1 cellular context compared by ENCODE assay signal in genomic region chr1:2290595-2291510, GRCh38.
TF ChIP-seq lines count a peak whose summit lies in the region.

No MANE protein-coding gene starts in this region.

TF ChIP-seq in K562, 482 proteins besides CTCF, POLR2A, EP300 and RAD21 (continued from another document and continues in another):
- TF ChIP-seq POLR3A (IDR thresholded peaks at IDR 0.05; ENCODE audit: borderline replicate concordance, extremely low read depth, insufficient read depth, insufficient read length) (no peak), L3MBTL2 (IDR thresholded peaks at IDR 0.05) (0 out of 2 replicates have a peak, but pooled peaks have one; percentile 10), ZNF23 (CRISPR knock-in tag; IDR thresholded peaks at IDR 0.05) (no peak), HDAC1 (IDR thresholded peaks at IDR 0.05) (peak in 1 of 2 experiments; percentile 34; a peak in 1 of 4 replicates), POLR2H (tag; IDR thresholded peaks at IDR 0.05; ENCODE audit: low read depth) (no peak), CREB1 (IDR thresholded peaks at IDR 0.05) (no peak), CREB1 (CRISPR knock-in tag; IDR thresholded peaks at IDR 0.05) (no peak), SMAD4 (CRISPR knock-in tag; conservative IDR thresholded peaks at IDR 0.05) (peak; percentile 55), RCOR1 (IDR thresholded peaks at IDR 0.05; ENCODE audit: borderline replicate concordance in 1 of 2, low read depth in 2 of 2, low read length in 2 of 2) (peak in 1 of 2 experiments; percentile 57; a peak in 2 of 4 replicates), ZBTB2 (IDR thresholded peaks at IDR 0.05) (no peak), ZNF444 (CRISPR knock-in tag; IDR thresholded peaks at IDR 0.05) (no peak), ZBTB12 (CRISPR knock-in tag; IDR thresholded peaks at IDR 0.05) (peak; percentile 13; the same call in 1 of the 2 replicates), NEUROD1 (IDR thresholded peaks at IDR 0.05; ENCODE audit: borderline replicate concordance, low read depth, low read length, partially characterized antibody) (peak; percentile 25), NFYB (IDR thresholded peaks at IDR 0.05; ENCODE audit: extremely low read depth, insufficient read length) (no peak), SMC3 (conservative IDR thresholded peaks at IDR 0.05; ENCODE audit: insufficient read depth, low read depth, low read length) (no peak), ATF1 (CRISPR knock-in tag; IDR thresholded peaks at IDR 0.05) (no peak), ATF1 (tag; IDR thresholded peaks at IDR 0.05) (no peak), SMARCA4 (IDR thresholded peaks at IDR 0.05) (peak; percentile 61; the same call in 1 of the 2 replicates), GTF2E2 (tag; IDR thresholded peaks at IDR 0.05) (no peak), RNF2 (IDR thresholded peaks at IDR 0.05) (peak; percentile 76; the same call in 1 of the 2 replicates), RBM17 (IDR thresholded peaks at IDR 0.05; ENCODE audit: borderline replicate concordance, low read depth, low read length) (no peak), VEZF1 (CRISPR knock-in tag; IDR thresholded peaks at IDR 0.05) (peak; percentile 60), SAFB (IDR thresholded peaks at IDR 0.05; ENCODE audit: borderline replicate concordance, low read depth, low read length) (no peak), CEBPG (CRISPR knock-in tag; IDR thresholded peaks at IDR 0.05) (peak; percentile 58; the same call in 1 of the 2 replicates), CEBPG (tag; conservative IDR thresholded peaks at IDR 0.05 in 1 of 2, IDR thresholded peaks at IDR 0.05 in 1 of 2) (peak in 1 of 2 experiments; percentile 44; a peak in 1 of 4 replicates), ATF7 (IDR thresholded peaks at IDR 0.05) (0 out of 2 replicates have a peak, but pooled peaks have one; percentile 25), ZNF133 (CRISPR knock-in tag; IDR thresholded peaks at IDR 0.05) (no peak), YY1 (IDR thresholded peaks at IDR 0.05; ENCODE audit: borderline replicate concordance in 1 of 3, control insufficient read depth in 1 of 3, extremely low read depth in 1 of 3, insufficient read depth in 3 of 3, insufficient read length in 1 of 3, insufficient replicate concordance in 2 of 3, low read depth in 1 of 3, low read length in 2 of 3) (peak in 2 of 3 experiments; percentile 76 to 91), TAF7 (tag; IDR thresholded peaks at IDR 0.05) (no peak), NR1H2 (CRISPR knock-in tag; IDR thresholded peaks at IDR 0.05) (no peak), NRF1 (conservative IDR thresholded peaks at IDR 0.05 in 1 of 2, IDR thresholded peaks at IDR 0.05 in 1 of 2) (0 out of 4 replicates have a peak, but pooled peaks of 1 of the 2 experiments have one; percentile 12), CCAR2 (IDR thresholded peaks at IDR 0.05; ENCODE audit: low read depth, low read length) (no peak), SMARCB1 (IDR thresholded peaks at IDR 0.05; ENCODE audit: insufficient read length, low read depth) (no peak), ELF4 (CRISPR knock-in tag; IDR thresholded peaks at IDR 0.05) (0 out of 2 replicates have a peak, but pooled peaks have one; percentile 48), MAFK (IDR thresholded peaks at IDR 0.05; ENCODE audit: low read length) (0 out of 2 replicates have a peak, but pooled peaks have one; percentile 13), PML (IDR thresholded peaks at IDR 0.05; ENCODE audit: low read length) (no peak; the same call in 1 of the 2 replicates), CCNT2 (IDR thresholded peaks at IDR 0.05; ENCODE audit: borderline replicate concordance, extremely low read depth, insufficient read length, low read depth, low read length) (no peak), BRF1 (IDR thresholded peaks at IDR 0.05; ENCODE audit: borderline replicate concordance, extremely low read depth, insufficient read length) (no peak), ZNF324 (CRISPR knock-in tag; IDR thresholded peaks at IDR 0.05) (no peak), DMBX1 (CRISPR knock-in tag; IDR thresholded peaks at IDR 0.05; ENCODE audit: borderline replicate concordance) (no peak), THRB (CRISPR knock-in tag; conservative IDR thresholded peaks at IDR 0.05) (no peak)
- TF ChIP-seq, protein P1, sequence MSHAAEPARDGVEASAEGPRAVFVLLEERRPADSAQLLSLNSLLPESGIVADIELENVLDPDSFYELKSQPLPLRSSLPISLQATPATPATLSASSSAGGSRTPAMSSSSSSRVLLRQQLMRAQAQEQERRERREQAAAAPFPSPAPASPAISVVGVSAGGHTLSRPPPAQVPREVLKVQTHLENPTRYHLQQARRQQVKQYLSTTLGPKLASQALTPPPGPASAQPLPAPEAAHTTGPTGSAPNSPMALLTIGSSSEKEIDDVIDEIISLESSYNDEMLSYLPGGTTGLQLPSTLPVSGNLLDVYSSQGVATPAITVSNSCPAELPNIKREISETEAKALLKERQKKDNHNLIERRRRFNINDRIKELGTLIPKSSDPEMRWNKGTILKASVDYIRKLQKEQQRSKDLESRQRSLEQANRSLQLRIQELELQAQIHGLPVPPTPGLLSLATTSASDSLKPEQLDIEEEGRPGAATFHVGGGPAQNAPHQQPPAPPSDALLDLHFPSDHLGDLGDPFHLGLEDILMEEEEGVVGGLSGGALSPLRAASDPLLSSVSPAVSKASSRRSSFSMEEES (CRISPR knock-in tag; IDR thresholded peaks at IDR 0.05) = no peak
- TF ChIP-seq, protein P2, sequence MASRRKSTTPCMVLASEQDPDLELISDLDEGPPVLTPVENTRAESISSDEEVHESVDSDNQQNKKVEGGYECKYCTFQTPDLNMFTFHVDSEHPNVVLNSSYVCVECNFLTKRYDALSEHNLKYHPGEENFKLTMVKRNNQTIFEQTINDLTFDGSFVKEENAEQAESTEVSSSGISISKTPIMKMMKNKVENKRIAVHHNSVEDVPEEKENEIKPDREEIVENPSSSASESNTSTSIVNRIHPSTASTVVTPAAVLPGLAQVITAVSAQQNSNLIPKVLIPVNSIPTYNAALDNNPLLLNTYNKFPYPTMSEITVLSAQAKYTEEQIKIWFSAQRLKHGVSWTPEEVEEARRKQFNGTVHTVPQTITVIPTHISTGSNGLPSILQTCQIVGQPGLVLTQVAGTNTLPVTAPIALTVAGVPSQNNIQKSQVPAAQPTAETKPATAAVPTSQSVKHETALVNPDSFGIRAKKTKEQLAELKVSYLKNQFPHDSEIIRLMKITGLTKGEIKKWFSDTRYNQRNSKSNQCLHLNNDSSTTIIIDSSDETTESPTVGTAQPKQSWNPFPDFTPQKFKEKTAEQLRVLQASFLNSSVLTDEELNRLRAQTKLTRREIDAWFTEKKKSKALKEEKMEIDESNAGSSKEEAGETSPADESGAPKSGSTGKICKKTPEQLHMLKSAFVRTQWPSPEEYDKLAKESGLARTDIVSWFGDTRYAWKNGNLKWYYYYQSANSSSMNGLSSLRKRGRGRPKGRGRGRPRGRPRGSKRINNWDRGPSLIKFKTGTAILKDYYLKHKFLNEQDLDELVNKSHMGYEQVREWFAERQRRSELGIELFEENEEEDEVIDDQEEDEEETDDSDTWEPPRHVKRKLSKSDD (conservative IDR thresholded peaks at IDR 0.05; ENCODE audit: low read length) = no peak
- TF ChIP-seq, protein P3, sequence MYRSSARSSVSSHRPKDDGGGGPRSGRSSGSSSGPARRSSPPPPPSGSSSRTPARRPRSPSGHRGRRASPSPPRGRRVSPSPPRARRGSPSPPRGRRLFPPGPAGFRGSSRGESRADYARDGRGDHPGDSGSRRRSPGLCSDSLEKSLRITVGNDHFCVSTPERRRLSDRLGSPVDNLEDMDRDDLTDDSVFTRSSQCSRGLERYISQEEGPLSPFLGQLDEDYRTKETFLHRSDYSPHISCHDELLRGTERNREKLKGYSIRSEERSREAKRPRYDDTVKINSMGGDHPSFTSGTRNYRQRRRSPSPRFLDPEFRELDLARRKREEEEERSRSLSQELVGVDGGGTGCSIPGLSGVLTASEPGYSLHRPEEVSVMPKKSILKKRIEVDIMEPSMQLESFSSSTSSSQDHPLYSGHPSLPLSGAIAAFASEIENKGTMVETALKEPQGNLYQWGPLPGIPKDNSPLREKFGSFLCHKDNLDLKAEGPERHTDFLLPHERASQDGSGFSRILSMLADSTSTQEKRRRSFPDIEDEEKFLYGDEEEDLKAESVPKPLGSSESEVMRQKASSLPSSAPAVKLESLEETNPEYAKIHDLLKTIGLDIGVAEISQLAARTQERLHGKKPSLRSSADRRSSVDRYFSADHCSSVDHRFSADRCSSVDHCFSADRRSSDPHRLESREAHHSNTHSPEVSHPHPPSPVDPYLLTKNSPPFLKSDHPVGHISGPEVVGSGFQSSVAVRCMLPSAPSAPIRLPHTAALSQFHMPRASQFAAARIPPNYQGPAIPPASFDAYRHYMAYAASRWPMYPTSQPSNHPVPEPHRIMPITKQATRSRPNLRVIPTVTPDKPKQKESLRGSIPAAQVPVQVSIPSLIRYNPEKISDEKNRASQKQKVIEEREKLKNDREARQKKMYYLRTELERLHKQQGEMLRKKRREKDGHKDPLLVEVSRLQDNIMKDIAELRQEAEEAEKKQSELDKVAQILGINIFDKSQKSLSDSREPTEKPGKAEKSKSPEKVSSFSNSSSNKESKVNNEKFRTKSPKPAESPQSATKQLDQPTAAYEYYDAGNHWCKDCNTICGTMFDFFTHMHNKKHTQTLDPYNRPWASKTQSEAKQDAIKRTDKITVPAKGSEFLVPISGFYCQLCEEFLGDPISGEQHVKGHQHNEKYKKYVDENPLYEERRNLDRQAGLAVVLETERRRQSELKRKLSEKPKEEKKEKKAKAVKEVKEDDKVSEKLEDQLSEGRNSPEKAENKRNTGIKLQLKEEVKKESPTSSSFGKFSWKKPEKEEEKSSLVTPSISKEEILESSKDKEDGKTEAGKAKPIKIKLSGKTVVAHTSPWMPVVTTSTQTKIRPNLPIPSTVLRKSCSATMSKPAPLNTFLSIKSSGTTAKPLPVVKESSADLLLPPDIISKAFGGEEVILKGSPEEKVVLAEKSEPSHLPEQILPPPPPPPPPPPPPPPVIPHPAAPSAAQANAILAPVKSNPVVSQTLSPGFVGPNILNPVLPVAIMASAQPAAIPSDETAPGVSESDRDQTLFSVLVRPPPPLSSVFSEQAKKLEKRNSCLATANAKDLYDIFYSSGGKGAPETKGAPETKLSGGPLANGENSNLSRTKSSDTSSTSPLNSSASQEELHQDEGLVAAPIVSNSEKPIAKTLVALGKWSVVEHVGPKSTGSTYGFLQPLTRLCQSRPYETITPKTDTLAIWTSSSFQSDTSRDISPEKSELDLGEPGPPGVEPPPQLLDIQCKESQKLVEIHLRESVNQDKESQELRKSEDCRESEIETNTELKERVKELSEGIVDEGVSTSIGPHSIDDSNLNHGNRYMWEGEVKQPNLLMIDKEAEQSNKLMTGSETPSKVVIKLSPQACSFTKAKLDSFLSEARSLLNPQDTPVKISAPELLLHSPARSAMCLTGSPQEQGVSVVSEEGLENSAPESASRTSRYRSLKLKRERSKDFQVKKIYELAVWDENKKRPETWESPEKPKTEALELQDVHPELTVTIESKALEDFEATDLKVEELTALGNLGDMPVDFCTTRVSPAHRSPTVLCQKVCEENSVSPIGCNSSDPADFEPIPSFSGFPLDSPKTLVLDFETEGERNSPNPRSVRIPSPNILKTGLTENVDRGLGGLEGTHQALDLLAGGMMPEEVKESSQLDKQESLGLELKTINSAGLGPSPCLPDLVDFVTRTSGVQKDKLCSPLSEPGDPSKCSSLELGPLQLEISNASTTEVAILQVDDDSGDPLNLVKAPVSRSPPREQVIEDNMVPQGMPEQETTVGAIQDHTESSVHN (IDR thresholded peaks at IDR 0.05; ENCODE audit: borderline replicate concordance in 1 of 2, low read depth in 1 of 2) = no peak
- TF ChIP-seq, protein P4, sequence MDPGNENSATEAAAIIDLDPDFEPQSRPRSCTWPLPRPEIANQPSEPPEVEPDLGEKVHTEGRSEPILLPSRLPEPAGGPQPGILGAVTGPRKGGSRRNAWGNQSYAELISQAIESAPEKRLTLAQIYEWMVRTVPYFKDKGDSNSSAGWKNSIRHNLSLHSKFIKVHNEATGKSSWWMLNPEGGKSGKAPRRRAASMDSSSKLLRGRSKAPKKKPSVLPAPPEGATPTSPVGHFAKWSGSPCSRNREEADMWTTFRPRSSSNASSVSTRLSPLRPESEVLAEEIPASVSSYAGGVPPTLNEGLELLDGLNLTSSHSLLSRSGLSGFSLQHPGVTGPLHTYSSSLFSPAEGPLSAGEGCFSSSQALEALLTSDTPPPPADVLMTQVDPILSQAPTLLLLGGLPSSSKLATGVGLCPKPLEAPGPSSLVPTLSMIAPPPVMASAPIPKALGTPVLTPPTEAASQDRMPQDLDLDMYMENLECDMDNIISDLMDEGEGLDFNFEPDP (CRISPR knock-in tag; IDR thresholded peaks at IDR 0.05) = no peak
